Comparison of ENCODE assay signal across 1 cellular context in the genomic region with DNA sequence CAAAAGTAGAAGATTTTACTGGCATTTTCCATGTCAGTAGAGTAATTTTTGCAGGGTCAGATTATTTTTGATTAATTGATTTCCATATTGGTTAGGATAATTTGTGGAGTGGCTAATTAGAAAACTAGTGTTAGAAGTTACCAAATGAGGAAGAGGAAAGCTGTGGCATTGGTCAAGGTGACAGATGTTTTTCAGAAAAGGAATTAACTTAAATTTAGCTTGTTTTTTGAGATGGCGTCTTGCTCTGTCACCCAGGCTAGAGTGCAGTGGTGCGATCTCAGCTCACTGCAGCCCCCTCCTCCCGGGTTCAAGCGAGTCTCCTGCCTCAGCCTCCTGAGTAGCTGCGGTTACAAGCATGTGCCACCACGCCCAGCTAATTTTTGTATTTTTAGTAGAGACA.
A peak's percentile ranks its signal among the peaks of the same experiment; 100 is the strongest.
TF ChIP-seq lines count a peak whose summit lies in the region.

No MANE protein-coding gene starts in this region.

TF ChIP-seq in GM12878, 131 proteins besides CTCF, POLR2A, EP300 and RAD21:
- TF ChIP-seq SPI1 (IDR thresholded peaks at IDR 0.05; ENCODE audit: borderline replicate concordance, insufficient read depth, low read depth, low read length) (peak; percentile 40; the same call in 1 of the 2 replicates), MTA3 (IDR thresholded peaks at IDR 0.05; ENCODE audit: borderline replicate concordance, low read length) (no peak), POLR2AphosphoS5 (IDR thresholded peaks at IDR 0.05; ENCODE audit: low read length) (no peak), BHLHE40 (IDR thresholded peaks at IDR 0.05; ENCODE audit: borderline replicate concordance in 1 of 2, low read depth in 2 of 2, low read length in 1 of 2) (peak in 1 of 2 experiments; percentile 44; a peak in 1 of 4 replicates), ATF7 (IDR thresholded peaks at IDR 0.05; ENCODE audit: low read depth) (no peak)
- TF ChIP-seq, protein P1, sequence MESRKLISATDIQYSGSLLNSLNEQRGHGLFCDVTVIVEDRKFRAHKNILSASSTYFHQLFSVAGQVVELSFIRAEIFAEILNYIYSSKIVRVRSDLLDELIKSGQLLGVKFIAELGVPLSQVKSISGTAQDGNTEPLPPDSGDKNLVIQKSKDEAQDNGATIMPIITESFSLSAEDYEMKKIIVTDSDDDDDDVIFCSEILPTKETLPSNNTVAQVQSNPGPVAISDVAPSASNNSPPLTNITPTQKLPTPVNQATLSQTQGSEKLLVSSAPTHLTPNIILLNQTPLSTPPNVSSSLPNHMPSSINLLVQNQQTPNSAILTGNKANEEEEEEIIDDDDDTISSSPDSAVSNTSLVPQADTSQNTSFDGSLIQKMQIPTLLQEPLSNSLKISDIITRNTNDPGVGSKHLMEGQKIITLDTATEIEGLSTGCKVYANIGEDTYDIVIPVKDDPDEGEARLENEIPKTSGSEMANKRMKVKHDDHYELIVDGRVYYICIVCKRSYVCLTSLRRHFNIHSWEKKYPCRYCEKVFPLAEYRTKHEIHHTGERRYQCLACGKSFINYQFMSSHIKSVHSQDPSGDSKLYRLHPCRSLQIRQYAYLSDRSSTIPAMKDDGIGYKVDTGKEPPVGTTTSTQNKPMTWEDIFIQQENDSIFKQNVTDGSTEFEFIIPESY (IDR thresholded peaks at IDR 0.05) = no peak
TF ChIP-seq in GM12878: peak in this region for 2.
